In the genomic region with DNA sequence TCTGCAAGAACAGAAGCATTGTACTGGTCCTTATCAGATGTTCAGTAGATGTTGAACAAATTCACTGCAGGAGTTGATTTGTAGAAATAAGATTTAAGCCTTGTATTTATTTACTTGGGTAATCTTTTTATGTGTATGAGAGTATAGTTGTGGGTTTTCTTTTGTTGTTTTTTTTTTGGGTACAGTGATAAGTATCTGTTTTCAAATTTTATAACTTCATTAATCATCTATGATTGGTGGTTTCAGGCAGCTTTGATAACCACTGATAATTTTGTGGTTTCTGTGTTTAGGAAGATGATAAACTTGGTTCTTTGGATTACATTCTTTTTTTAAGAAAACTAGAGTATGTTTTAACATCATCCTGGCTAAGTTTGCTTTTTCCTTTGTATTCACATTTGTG, we compare ENCODE assay signal across 1 cellular context.
TF ChIP-seq lines count a peak whose summit lies in the region.

No MANE protein-coding gene starts in this region.

TF ChIP-seq in neural cell, 6 proteins besides CTCF, POLR2A, EP300 and RAD21 (continued from another document):
- TF ChIP-seq REST (IDR thresholded peaks at IDR 0.05; ENCODE audit: borderline replicate concordance): no peak
